In genomic region chr7:152430857-152431256, GRCh38 we compare ENCODE assay signal across 26 cellular contexts. TPM values are rescaled to one million over a fixed set of nuclear protein-coding genes. Genes with fewer than 3 reads are reported as not detected.
DNase-seq lines count a peak whose midpoint lies in the region; ATAC-seq, FAIRE-seq and TF ChIP-seq lines count a peak whose summit lies in the region.
"Had no signal": no experiment of that assay in that cellular context is flagged by ENCODE, and none has a peak within 500 bp of the region (broad histone marks: within the 10 kb centered on the region; RNA-seq: fewer than 3 reads in every experiment).

No MANE protein-coding gene starts in this region.

- no peak overlapping the region for H2AFZ ChIP-seq in DND-41 (ENCODE audit: low read depth, low read length)
- H2AFZ ChIP-seq in Loucy (ENCODE audit: low read length): no peak overlapping the region
- no peak overlapping the region for H2AFZ ChIP-seq in GM12878 (ENCODE audit: control insufficient read depth, low read depth, low read length)
- H2AFZ ChIP-seq in GM23248: no peak overlapping the region

- no peaks in the 10 kb centered on the region for H3K27me3 Mint-ChIP-seq in activated CD8-positive, alpha-beta T cell treated with anti-CD3 and anti-CD28 coated beads, Interleukin-2, amount 10 ng/mL, durations not matched to agents 7 days and 5 days (ENCODE audit: low read depth)
- H3K27me3 Mint-ChIP-seq: activated naive CD8-positive, alpha-beta T cell treated with anti-CD3 and anti-CD28 coated beads, Interleukin-2, amount 10 ng/mL, durations not matched to agents 7 days and 5 days had no signal

- no peaks in the 10 kb centered on the region for H3K27me3 ChIP-seq in DND-41 (ENCODE audit: insufficient read depth, low read length, poor library complexity)
- no peaks in the 10 kb centered on the region for H3K27me3 ChIP-seq in Loucy (ENCODE audit: insufficient read depth, low read length, poor library complexity, severe bottlenecking)
- H3K27me3 ChIP-seq in GM12878 (replicated peaks in 1 of 2; ENCODE audit: control insufficient read depth in 2 of 2, insufficient read depth in 2 of 2, low read length in 1 of 2): no peaks in the 10 kb centered on the region
- H3K27me3 ChIP-seq in pancreas: no peaks in the 10 kb centered on the region
- H3K27me3 ChIP-seq in GM23248 (replicated peaks; ENCODE audit: insufficient read depth): no peaks in the 10 kb centered on the region
- H3K27me3 ChIP-seq: ascending aorta, heart right ventricle, MG63, transverse colon had no signal

- BruUV-seq in GM12878 (replicated peaks; lab: Mats Ljungman, UMichigan): no TSS peak

- no peaks in the 10 kb centered on the region; the same call in 1 of the 2 replicates for H3F3A ChIP-seq in Loucy (ENCODE audit: low read depth)
- peaks cover 36% of the 10 kb centered on the region for H3F3A ChIP-seq in GM23248 (ENCODE audit: insufficient read depth)

- no peak for ATAC-seq in DND-41 (ENCODE audit: insufficient read depth, low read depth)
- no peak for ATAC-seq in GM12878
- ATAC-seq in pancreas: no peak
- ATAC-seq in HG03097 (IDR thresholded peaks at IDR 0.05; ENCODE audit: low FRiP score, unreplicated experiment): no peak
- no peak for ATAC-seq in activated CD8-positive, alpha-beta T cell treated with anti-CD3 and anti-CD28 coated beads, Interleukin-2, amount 10 ng/mL, durations not matched to agents 7 days and 5 days
- ATAC-seq: heart right ventricle had no signal

- H3K79me2 ChIP-seq in DND-41 (ENCODE audit: insufficient read depth, low read length) (peaks cover 98% of the 10 kb centered on the region), Loucy (ENCODE audit: insufficient read depth, low read length) (peaks cover 96% of the 10 kb centered on the region), GM12878 (ENCODE audit: control insufficient read depth, insufficient read depth, low read length) (peaks cover 95% of the 10 kb centered on the region), GM23248 (ENCODE audit: insufficient read depth) (peaks cover 92% of the 10 kb centered on the region)

- TF ChIP-seq CTCF in DND-41 (IDR thresholded peaks at IDR 0.05; ENCODE audit: borderline replicate concordance, extremely low read depth, low read length, poor library complexity, severe bottlenecking) (no peak), Loucy (conservative IDR thresholded peaks at IDR 0.05; ENCODE audit: low read length) (no peak), GM12878 (IDR thresholded peaks at IDR 0.05 in 2 of 3, conservative IDR thresholded peaks at IDR 0.05 in 1 of 3; ENCODE audit: control insufficient read depth in 2 of 3, extremely low read depth in 1 of 3, insufficient read depth in 1 of 3, low read depth in 3 of 3, low read length in 3 of 3) (no peak), pancreas (IDR thresholded peaks at IDR 0.05) (no peak)

- FAIRE-seq in GM12878 (lab: Jason Lieb, UNC) (no peak), pancreas (lab: Jason Lieb, UNC) (peak; percentile 9)

- peaks cover 5% of the 10 kb centered on the region for H3K36me3 Mint-ChIP-seq in activated CD8-positive, alpha-beta T cell treated with anti-CD3 and anti-CD28 coated beads, Interleukin-2, amount 10 ng/mL, durations not matched to agents 7 days and 5 days (ENCODE audit: low read depth)

- CTCF ChIA-PET in GM12878 (lab: Yijun Ruan, JAX): interaction anchor here (2.4 kb wide), 1 partner anchor 94 kb away, joined by 11 read pairs; no protein-coding TSS in a partner anchor
- CTCF ChIA-PET in activated CD8-positive, alpha-beta T cell treated with anti-CD3 and anti-CD28 coated beads, Interleukin-2, amount 10 ng/mL, durations not matched to agents 7 days and 5 days (lab: Charles Lee): no interaction called here

- no peak for DNase-seq in DND-41
- no peak for DNase-seq in GM12878 (ENCODE audit: low read depth, low spot score)
- no peak for DNase-seq in pancreas
- DNase-seq in activated CD8-positive, alpha-beta T cell treated with anti-CD3 and anti-CD28 coated beads, Interleukin-2, amount 10 ng/mL, durations not matched to agents 7 days and 5 days: no peak
- no peak for DNase-seq in GM23248
- DNase-seq in activated effector memory CD4-positive, alpha-beta T cell treated with anti-CD3 and anti-CD28 coated beads, Interleukin-2, amount 50 U/mL, for 16 hours: no peak
- DNase-seq: activated CD4-positive, alpha-beta T cell treated with anti-CD3 and anti-CD28 coated beads, Interleukin-2, amount 50 U/mL, for 48 hours; activated naive CD8-positive, alpha-beta T cell treated with anti-CD3 and anti-CD28 coated beads, Interleukin-2, amount 10 ng/mL, durations not matched to agents 7 days and 5 days; C1 segment of cervical spinal cord; Caco-2; caudate nucleus; GF-D8; heart right ventricle; MG63; NCI-H1105; NCI-H187; NCI-H2171; occipital lobe; OCI-M1; stimulated activated CD4-positive, alpha-beta T cell treated with anti-CD3 and anti-CD28 coated beads, Interleukin-15, amount 100 ng/mL, for 24 hours; stimulated activated CD4-positive, alpha-beta T cell treated with anti-CD3 and anti-CD28 coated beads, Interleukin-4, amount 100 ng/mL, for 4 hours; transverse colon had no signal

- WGBS in GM12878 (ENCODE audit: insufficient coverage, insufficient replicate concordance, low lambda C conversion rate, missing lambda C conversion rate): 54% methylated on average over 3 of the region's 3 CpGs
- 59 to 64% methylated on average over 3 of the region's 3 CpGs for WGBS in pancreas, 2 donors
- 78 to 81% methylated on average over 3 of the region's 3 CpGs for WGBS in GM23248 (ENCODE audit: low coverage in 1 of 2, low lambda C conversion rate in 2 of 2, missing lambda C conversion rate in 2 of 2), 2 experiments

- H3K27ac ChIP-seq in DND-41 (ENCODE audit: low read length) (no peak overlapping the region), GM12878 (ENCODE audit: control insufficient read depth, insufficient read depth) (peak overlapping the region; percentile 28; the same call in 1 of the 2 replicates), pancreas (no peak overlapping the region), GM23248 (no peak overlapping the region)
- H3K27ac ChIP-seq: ascending aorta, heart right ventricle, transverse colon had no signal

- H3K9ac ChIP-seq in DND-41 (ENCODE audit: low read depth, low read length): no peak overlapping the region
- peak overlapping the region; percentile 38 for H3K9ac ChIP-seq in Loucy (ENCODE audit: low read depth, low read length, poor library complexity, severe bottlenecking)
- no peak overlapping the region for H3K9ac ChIP-seq in GM12878 (ENCODE audit: control insufficient read depth, insufficient read depth, low read length)
- H3K9ac ChIP-seq in GM23248: no peak overlapping the region

- H3K36me3 ChIP-seq in DND-41 (ENCODE audit: insufficient read depth, low read length): peaks cover 2% of the 10 kb centered on the region; the same call in 1 of the 2 replicates
- no peaks in the 10 kb centered on the region for H3K36me3 ChIP-seq in Loucy (ENCODE audit: insufficient read depth, low read length)
- no peaks in the 10 kb centered on the region for H3K36me3 ChIP-seq in GM12878 (ENCODE audit: control insufficient read depth in 2 of 2, insufficient read depth in 2 of 2, low read length in 1 of 2)
- no peaks in the 10 kb centered on the region for H3K36me3 ChIP-seq in pancreas
- H3K36me3 ChIP-seq in GM23248 (ENCODE audit: low read depth): no peaks in the 10 kb centered on the region
- H3K36me3 ChIP-seq: ascending aorta, heart right ventricle, MG63, transverse colon had no signal

- H4K20me1 ChIP-seq in DND-41 (ENCODE audit: insufficient read depth, low read length) (peaks cover 57% of the 10 kb centered on the region), Loucy (ENCODE audit: insufficient read depth, low read length, poor library complexity, severe bottlenecking) (peaks cover 69% of the 10 kb centered on the region), GM12878 (ENCODE audit: control insufficient read depth, insufficient read depth) (no peaks in the 10 kb centered on the region), GM23248 (ENCODE audit: insufficient read depth) (peaks cover 20% of the 10 kb centered on the region)

- POLR2A ChIA-PET in GM12878 (lab: Charles Lee): no interaction called here
- POLR2A ChIA-PET in activated CD8-positive, alpha-beta T cell treated with anti-CD3 and anti-CD28 coated beads, Interleukin-2, amount 10 ng/mL, durations not matched to agents 7 days and 5 days (lab: Charles Lee): no interaction called here

- H3K4me1 ChIP-seq in DND-41 (ENCODE audit: insufficient read depth, low read length) (peaks cover 23% of the 10 kb centered on the region), Loucy (ENCODE audit: insufficient read depth, low read length, poor library complexity, severe bottlenecking) (peaks cover 39% of the 10 kb centered on the region), GM12878 (ENCODE audit: control insufficient read depth, insufficient read depth, low read length) (peaks cover 7% of the 10 kb centered on the region), pancreas (peaks cover 8 to 39% (median 35%) of the 10 kb centered on the region in 3 donors), GM23248 (ENCODE audit: insufficient read depth) (peaks cover 31% of the 10 kb centered on the region)
- H3K4me1 ChIP-seq: Caco-2 had no signal

- H3K9me3 Mint-ChIP-seq in activated CD8-positive, alpha-beta T cell treated with anti-CD3 and anti-CD28 coated beads, Interleukin-2, amount 10 ng/mL, durations not matched to agents 7 days and 5 days (ENCODE audit: insufficient read depth): no peaks in the 10 kb centered on the region
- H3K9me3 Mint-ChIP-seq: activated naive CD8-positive, alpha-beta T cell treated with anti-CD3 and anti-CD28 coated beads, Interleukin-2, amount 10 ng/mL, durations not matched to agents 7 days and 5 days; activated T-helper 2 cell treated with anti-CD3 and anti-CD28 coated beads, Interferon-gamma antibody, Interleukin-2, Interleukin-4, amounts not matched to agents 10 μg/mL and 5 μg/mL and 100 μg/mL, durations not matched to agents 14 hours and 24 hours and 36 hours had no signal

- no peak for TF ChIP-seq RAD21 in GM12878 (IDR thresholded peaks at IDR 0.05; ENCODE audit: insufficient read depth, low read depth, low read length)

- H3K9me3 ChIP-seq in DND-41 (ENCODE audit: insufficient read depth, low read length, severe bottlenecking) (no peaks in the 10 kb centered on the region), Loucy (ENCODE audit: insufficient read depth, low read depth, low read length) (no peaks in the 10 kb centered on the region), GM12878 (replicated peaks; ENCODE audit: control insufficient read depth, insufficient read depth, low read length) (no peaks in the 10 kb centered on the region; the same call in 2 of the 3 replicates), pancreas (no peaks in the 10 kb centered on the region), GM23248 (ENCODE audit: low read depth) (no peaks in the 10 kb centered on the region)
- H3K9me3 ChIP-seq: ascending aorta, Caco-2, heart right ventricle, MG63, transverse colon had no signal

- TF ChIP-seq POLR2A in GM12878 (IDR thresholded peaks at IDR 0.05; ENCODE audit: low read depth, low read length): no peak

- SMC1A ChIA-PET in GM12878 (lab: Charles Lee; ENCODE audit: uncharacterized antibody, unreplicated experiment): no interaction called here

- H3K9me2 ChIP-seq in Loucy (replicated peaks; ENCODE audit: low read depth, low read length) (no peaks in the 10 kb centered on the region), GM23248 (ENCODE audit: insufficient read depth) (no peaks in the 10 kb centered on the region)

- RAD21 ChIA-PET in GM12878 (lab: Charles Lee; ENCODE audit: unreplicated experiment): no interaction called here

- no peak for TF ChIP-seq EP300 in GM12878 (IDR thresholded peaks at IDR 0.05; ENCODE audit: borderline replicate concordance in 1 of 2, control insufficient read depth in 1 of 2, low read depth in 2 of 2, low read length in 2 of 2)

- peaks cover 23% of the 10 kb centered on the region for H3K4me1 Mint-ChIP-seq in activated CD8-positive, alpha-beta T cell treated with anti-CD3 and anti-CD28 coated beads, Interleukin-2, amount 10 ng/mL, durations not matched to agents 7 days and 5 days (ENCODE audit: low read depth)

- H3K4me2 ChIP-seq in DND-41 (ENCODE audit: insufficient read depth, low read length) (peak overlapping the region; percentile 28; the same call in 1 of the 2 replicates), Loucy (ENCODE audit: low read depth, low read length, poor library complexity, severe bottlenecking) (peak overlapping the region; percentile 65), GM12878 (ENCODE audit: control insufficient read depth, insufficient read depth) (peak overlapping the region; percentile 68), GM23248 (ENCODE audit: unreplicated experiment) (no peak overlapping the region)

- intact Hi-C loops in GM12878 (cut with micrococcal nuclease; ENCODE audit: unreplicated experiment): loop anchor here (5.0 to 10.0 kb wide), 2 partner anchors 114 to 244 kb away; partner anchors contain the start of gene XRCC2
- intact Hi-C loops in pancreas (cut with DNase I): no loop called here

- H3K4me3 Mint-ChIP-seq in activated CD8-positive, alpha-beta T cell treated with anti-CD3 and anti-CD28 coated beads, Interleukin-2, amount 10 ng/mL, durations not matched to agents 7 days and 5 days: no peak overlapping the region
- H3K4me3 Mint-ChIP-seq: activated naive CD8-positive, alpha-beta T cell treated with anti-CD3 and anti-CD28 coated beads, Interleukin-2, amount 10 ng/mL, durations not matched to agents 7 days and 5 days had no signal

- in situ Hi-C loops in GM12878 (cut with MboI): no loop called here
- in situ Hi-C loops in GM23248 (cut with MboI): no loop called here

- H3K4me3 ChIP-seq in DND-41 (ENCODE audit: low read depth in 1 of 2, low read length in 2 of 2): no peak overlapping the region
- H3K4me3 ChIP-seq in Loucy (ENCODE audit: low read length, poor library complexity, severe bottlenecking): peak overlapping the region; percentile 64
- peak overlapping the region; percentile 52; the same call in 1 of the 2 replicates for H3K4me3 ChIP-seq in GM12878
- no peak overlapping the region for H3K4me3 ChIP-seq in pancreas
- H3K4me3 ChIP-seq in GM23248: no peak overlapping the region
- H3K4me3 ChIP-seq: ascending aorta, heart right ventricle, MG63, transverse colon had no signal

- H3K27ac Mint-ChIP-seq in activated CD8-positive, alpha-beta T cell treated with anti-CD3 and anti-CD28 coated beads, Interleukin-2, amount 10 ng/mL, durations not matched to agents 7 days and 5 days: no peak overlapping the region
- H3K27ac Mint-ChIP-seq: activated naive CD8-positive, alpha-beta T cell treated with anti-CD3 and anti-CD28 coated beads, Interleukin-2, amount 10 ng/mL, durations not matched to agents 7 days and 5 days; activated T-helper 2 cell treated with anti-CD3 and anti-CD28 coated beads, Interferon-gamma antibody, Interleukin-2, Interleukin-4, amounts not matched to agents 10 μg/mL and 5 μg/mL and 100 μg/mL, durations not matched to agents 14 hours and 24 hours and 36 hours had no signal

RNA-seq across cellular contexts. Expression of gene KMT2C, which starts 4.9 kb away (rescaled TPM):
- 533 and 539 TPM in 2 replicates for total RNA-seq in GM12878 (2013; cell fraction: nucleolus; rRNA removed)
- total RNA-seq in GM12878 (2014; rRNA removed) (18.6 and 23.9 TPM in 2 replicates), GM12878 (2014; rRNA removed; fragmentation: Illumina TruSeq; extraction: Trizol) (22.5 and 24.4 TPM in 2 replicates), GM12878 (2021) (45.2 and 51.0 TPM in 2 replicates), pancreas (10 to 100 TPM; 43.7 to 64.1 (median 54.4) TPM)
- polyA plus RNA-seq in GM12878 (2011; ENCODE audit: low read depth): 20.5 TPM
- polyA plus RNA-seq in GM12878 (2011; rRNA removed) (20.1 and 21.5 TPM in 2 replicates), GM12878 (2014; fragmentation: Illumina TruSeq; extraction: Trizol) (23.2 and 27.7 TPM in 2 replicates), GM12878 (2014; fragmentation: Nextera tagmentation; extraction: Ambion mirVana) (10 to 100 TPM in 1 of 2 experiments, 1 to 10 TPM in 1; 3.3 to 11.0 TPM), GM12878 (2014; rRNA removed) (16.4 and 19.7 TPM in 2 replicates), GM12878 (2016; fragmentation: Nextera tagmentation; extraction: Ambion mirVana) (10 to 100 TPM; 10.9 to 14.4 TPM), pancreas (10 to 100 TPM; 10.1 to 13.3 TPM), GM23248 (2016; fragmentation: Nextera tagmentation; extraction: Ambion mirVana) (7.2 and 8.3 TPM in 2 replicates)
- 19.0 and 25.0 TPM in 2 replicates for polyA plus RNA-seq in GM12878 (2011; cell fraction: cytosol; rRNA removed)
- 45.9 and 55.3 TPM in 2 replicates for polyA plus RNA-seq in GM12878 (2011; cell fraction: nucleus; rRNA removed)
- 18.9 and 21.4 TPM in 2 replicates for polyA plus RNA-seq in GM12878 (2012)
- polyA minus RNA-seq in GM12878 (2011; rRNA and poly(A)+ RNA removed): 90.8 and 145 TPM in 2 replicates
- polyA minus RNA-seq in GM12878 (2011; cell fraction: cytosol; rRNA and poly(A)+ RNA removed): 31.4 and 32.6 TPM in 2 replicates
- polyA minus RNA-seq in GM12878 (2011; cell fraction: nucleus; rRNA and poly(A)+ RNA removed): 97.8 and 125 TPM in 2 replicates
- 10 to 100 TPM; 67.1 to 74.0 TPM for total RNA-seq in activated CD8-positive, alpha-beta T cell treated with anti-CD3 and anti-CD28 coated beads, Interleukin-2, amount 10 ng/mL, durations not matched to agents 7 days and 5 days
- 14.2 and 14.3 TPM in 2 replicates for total RNA-seq in GM23248 (2014; rRNA removed; shearing (Covaris generic))

Comparison
In these comparisons a context has a peak if more than half of its experiments do, and no peak if none do; other contexts are left out.
1. H3K4me3 ChIP-seq: peak in Loucy (single experiment) and GM12878 (single experiment); none in DND-41 (0 of 2), pancreas (0 of 4) and GM23248 (single experiment).